25 cellular contexts compared by ENCODE assay signal in the genomic region with DNA sequence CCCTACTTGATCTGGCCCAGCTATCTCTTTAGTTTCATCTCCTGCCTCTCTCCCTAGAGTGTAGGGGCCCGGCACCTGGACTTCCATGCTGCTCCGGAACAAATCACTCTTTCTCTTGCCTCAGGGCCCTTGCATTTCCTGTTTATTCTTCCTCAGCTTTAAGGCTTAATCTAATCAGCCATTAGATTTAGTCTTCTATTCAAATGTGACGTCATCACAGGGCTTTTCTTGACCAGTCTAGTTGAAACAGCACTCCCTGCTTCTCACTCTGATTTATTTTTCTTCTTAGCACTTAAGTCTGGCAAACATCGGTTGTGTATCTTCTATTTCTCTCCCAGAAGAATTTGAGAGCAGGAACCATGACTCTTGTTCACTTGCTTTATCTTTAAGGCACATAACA.
DNase-seq lines count a peak whose midpoint lies in the region; ATAC-seq, FAIRE-seq and TF ChIP-seq lines count a peak whose summit lies in the region.
"Had no signal": no experiment of that assay in that cellular context is flagged by ENCODE, and none has a peak within 500 bp of the region (broad histone marks: within the 10 kb centered on the region; RNA-seq: fewer than 3 reads in every experiment).

No MANE protein-coding gene starts in this region.

- in situ Hi-C loops in HepG2 (cut with HindIII; ENCODE audit: extremely low pct_ligation_motif_present, low pct_unique_long_range_greater_than_20kb) = no loop called here
- in situ Hi-C loops in GM12878 (cut with MboI) = no loop called here
- in situ Hi-C loops in transverse colon (cut with MboI; ENCODE audit: low pct_ligation_motif_present in 1 of 4, low pct_unique_long_range_greater_than_20kb in 1 of 4, low sequenced_read_pairs in 3 of 4) = no loop called here

- H3K4me3 ChIP-seq in HepG2 (replicated peaks in 1 of 3; ENCODE audit: insufficient read depth in 1 of 3, low read depth in 2 of 3, low read length in 3 of 3) = no peak overlapping the region
- no peak overlapping the region for H3K4me3 ChIP-seq in right lobe of liver
- H3K4me3 ChIP-seq in GM12878 = no peak overlapping the region
- H3K4me3 ChIP-seq in mesenchymal stem cell (ENCODE audit: insufficient read depth in 1 of 2, low read depth in 1 of 2, low read length in 2 of 2) = no peak overlapping the region
- no peak overlapping the region for H3K4me3 ChIP-seq in transverse colon
- H3K4me3 ChIP-seq: adrenal gland, heart left ventricle, SJSA1, skin epidermis, tibial nerve had no signal

- no peak overlapping the region for H2BK15ac ChIP-seq in mesenchymal stem cell (ENCODE audit: low read depth, poor library complexity, severe bottlenecking)

- H4K20me1 ChIP-seq in HepG2 (ENCODE audit: insufficient read depth, low read length) = no peaks in the 10 kb centered on the region
- no peaks in the 10 kb centered on the region for H4K20me1 ChIP-seq in GM12878 (ENCODE audit: control insufficient read depth, insufficient read depth)

- H3K9me3 ChIP-seq in HepG2 (ENCODE audit: low read length) (peaks cover 6% of the 10 kb centered on the region), right lobe of liver (no peaks in the 10 kb centered on the region), GM12878 (replicated peaks; ENCODE audit: control insufficient read depth, insufficient read depth, low read length) (no peaks in the 10 kb centered on the region; the same call in 2 of the 3 replicates), mesenchymal stem cell (ENCODE audit: control insufficient read depth, low read length) (no peaks in the 10 kb centered on the region), transverse colon (no peaks in the 10 kb centered on the region)
- H3K9me3 ChIP-seq: adrenal gland, heart left ventricle, SJSA1, tibial nerve had no signal

- H3K4me2 ChIP-seq in HepG2 (ENCODE audit: low read depth, low read length) (no peak overlapping the region), GM12878 (ENCODE audit: control insufficient read depth, insufficient read depth) (no peak overlapping the region), mesenchymal stem cell (ENCODE audit: low read length, poor library complexity, severe bottlenecking) (no peak overlapping the region)
- H3K4me2 ChIP-seq: KMS-11 had no signal

- no peak overlapping the region for H4K91ac ChIP-seq in mesenchymal stem cell (ENCODE audit: low read length)

- H3K36me3 ChIP-seq in HepG2 (replicated peaks in 1 of 2; ENCODE audit: control insufficient read depth in 1 of 2, insufficient read depth in 2 of 2, low read length in 2 of 2) = no peaks in the 10 kb centered on the region
- no peaks in the 10 kb centered on the region for H3K36me3 ChIP-seq in right lobe of liver
- H3K36me3 ChIP-seq in GM12878 (ENCODE audit: control insufficient read depth in 2 of 2, insufficient read depth in 2 of 2, low read length in 1 of 2) = no peaks in the 10 kb centered on the region
- H3K36me3 ChIP-seq in mesenchymal stem cell (ENCODE audit: control insufficient read depth in 1 of 2, insufficient read depth in 2 of 2, low read depth in 1 of 2, low read length in 2 of 2) = no peaks in the 10 kb centered on the region
- no peaks in the 10 kb centered on the region for H3K36me3 ChIP-seq in transverse colon
- H3K36me3 ChIP-seq: adrenal gland, brain microvascular endothelial cell, heart left ventricle, SJSA1, tibial nerve had no signal

- RAD21 ChIA-PET in GM12878 (lab: Charles Lee; ENCODE audit: unreplicated experiment) = no interaction called here

- H2BK5ac ChIP-seq in mesenchymal stem cell (ENCODE audit: low read depth, low read length, poor library complexity, severe bottlenecking) = no peak overlapping the region

- H3K79me1 ChIP-seq in mesenchymal stem cell (replicated peaks; ENCODE audit: low read length, poor library complexity, severe bottlenecking) = no peaks in the 10 kb centered on the region

- H2BK120ac ChIP-seq in mesenchymal stem cell (ENCODE audit: low read depth, low read length) = no peak overlapping the region

- no peaks in the 10 kb centered on the region; a peak in 1 of 5 replicates for H3K27me3 ChIP-seq in HepG2 (ENCODE audit: control insufficient read depth in 1 of 2, insufficient read depth in 2 of 2, low read length in 2 of 2)
- H3K27me3 ChIP-seq in right lobe of liver = no peaks in the 10 kb centered on the region
- H3K27me3 ChIP-seq in GM12878 (replicated peaks in 1 of 2; ENCODE audit: control insufficient read depth in 2 of 2, insufficient read depth in 2 of 2, low read length in 1 of 2) = no peaks in the 10 kb centered on the region
- H3K27me3 ChIP-seq in mesenchymal stem cell (ENCODE audit: control insufficient read depth in 1 of 2, insufficient read depth in 1 of 2, low read length in 2 of 2) = no peaks in the 10 kb centered on the region
- no peaks in the 10 kb centered on the region for H3K27me3 ChIP-seq in transverse colon
- H3K27me3 ChIP-seq: adrenal gland, brain microvascular endothelial cell, heart left ventricle, SJSA1, tibial nerve had no signal

- H4K8ac ChIP-seq in mesenchymal stem cell (ENCODE audit: low read length) = peak overlapping the region; percentile 67

- no peak overlapping the region for H3K9ac ChIP-seq in HepG2 (ENCODE audit: insufficient read depth, low read depth, low read length)
- H3K9ac ChIP-seq in GM12878 (ENCODE audit: control insufficient read depth, insufficient read depth, low read length) = no peak overlapping the region
- no peak overlapping the region for H3K9ac ChIP-seq in mesenchymal stem cell (ENCODE audit: low read length)
- H3K9ac ChIP-seq: KMS-11 had no signal

- no peak overlapping the region for H2BK12ac ChIP-seq in mesenchymal stem cell (ENCODE audit: low read length in 2 of 2)

- SMC1A ChIA-PET in GM12878 (lab: Charles Lee; ENCODE audit: uncharacterized antibody, unreplicated experiment) = no interaction called here

- H3K4me1 ChIP-seq in HepG2 (ENCODE audit: insufficient read depth, low read length) (no peaks in the 10 kb centered on the region), right lobe of liver (no peaks in the 10 kb centered on the region), GM12878 (ENCODE audit: control insufficient read depth, insufficient read depth, low read length) (no peaks in the 10 kb centered on the region), mesenchymal stem cell (ENCODE audit: control insufficient read depth, insufficient read depth, low read depth, low read length) (peaks cover 4% of the 10 kb centered on the region), transverse colon (peaks cover 7 to 35% (median 13%) of the 10 kb centered on the region in 4 donors)
- H3K4me1 ChIP-seq: adrenal gland, heart left ventricle, SJSA1 had no signal

- no peak overlapping the region for H2AFZ ChIP-seq in HepG2 (ENCODE audit: low read length)
- no peak overlapping the region for H2AFZ ChIP-seq in GM12878 (ENCODE audit: control insufficient read depth, low read depth, low read length)
- no peak overlapping the region for H2AFZ ChIP-seq in mesenchymal stem cell (ENCODE audit: low read depth, low read length)

- TF ChIP-seq RAD21 in HepG2 (CRISPR knock-in tag; IDR thresholded peaks at IDR 0.05) (no peak), GM12878 (IDR thresholded peaks at IDR 0.05; ENCODE audit: insufficient read depth, low read depth, low read length) (no peak)

- DNase-seq in HepG2 (ENCODE audit: low spot score) = no peak
- no peak for DNase-seq in right lobe of liver
- DNase-seq in GM12878 (ENCODE audit: low read depth, low spot score) = no peak
- DNase-seq in mesenchymal stem cell = peak; percentile 71
- DNase-seq in transverse colon = no peak
- no peak for DNase-seq in NCI-H774 (lab: John Stamatoyannopoulos, UW)
- no peak for DNase-seq in SW 1271 (lab: John Stamatoyannopoulos, UW)
- no peak for DNase-seq in DMS 273 treated with DMSO at 0.1 percent for 48 hours (lab: John Stamatoyannopoulos, UW)
- DNase-seq: activated CD4-positive, alpha-beta T cell treated with anti-CD3 and anti-CD28 coated beads, Interleukin-2, amount 50 U/mL, for 48 hours; activated naive CD4-positive, alpha-beta T cell treated with Interleukin-2 at 50 U/mL for 16 hours; adrenal gland; brain microvascular endothelial cell; CD8-positive, alpha-beta memory T cell; foreskin fibroblast; heart left ventricle; HFFc6; NCI-H510A; stimulated activated naive CD8-positive, alpha-beta T cell treated with anti-CD3 and anti-CD28 coated beads, Interleukin-15, amount 100 ng/mL, for 72 hours had no signal

- H3K79me2 ChIP-seq in HepG2 (ENCODE audit: insufficient read depth, low read length) (no peaks in the 10 kb centered on the region), GM12878 (ENCODE audit: control insufficient read depth, insufficient read depth, low read length) (no peaks in the 10 kb centered on the region)

- intact Hi-C loops in HepG2 (cut with micrococcal nuclease; ENCODE audit: unreplicated experiment) (no loop called here), right lobe of liver (cut with DNase I) (no loop called here), GM12878 (cut with micrococcal nuclease; ENCODE audit: unreplicated experiment) (no loop called here), transverse colon (cut with DNase I; ENCODE audit: low total_unique reads) (no loop called here)

- no peak overlapping the region for H3K18ac ChIP-seq in mesenchymal stem cell (ENCODE audit: low read depth in 1 of 2, low read length in 2 of 2)

- FAIRE-seq in HepG2 (lab: Jason Lieb, UNC) = no peak
- FAIRE-seq in GM12878 (lab: Jason Lieb, UNC) = no peak
- FAIRE-seq: GM18507, RCC 7860 had no signal

- H3K23ac ChIP-seq in mesenchymal stem cell (ENCODE audit: low read length in 2 of 2) = no peak overlapping the region

- no peak for TF ChIP-seq CTCF in HepG2 (CRISPR knock-in tag; IDR thresholded peaks at IDR 0.05)
- no peak for TF ChIP-seq CTCF in right lobe of liver (IDR thresholded peaks at IDR 0.05)
- no peak for TF ChIP-seq CTCF in GM12878 (IDR thresholded peaks at IDR 0.05 in 2 of 3, conservative IDR thresholded peaks at IDR 0.05 in 1 of 3; ENCODE audit: control insufficient read depth in 2 of 3, extremely low read depth in 1 of 3, insufficient read depth in 1 of 3, low read depth in 3 of 3, low read length in 3 of 3)
- TF ChIP-seq CTCF in transverse colon (IDR thresholded peaks at IDR 0.05) = no peak

- ATAC-seq in HepG2 = no peak
- ATAC-seq in right lobe of liver = no peak
- no peak for ATAC-seq in GM12878
- ATAC-seq: activated CD4-positive, CD25-positive, alpha-beta regulatory T cell treated with anti-CD3 and anti-CD28 coated beads, Interleukin-2, amount 50 U/mL, for 24 hours; heart left ventricle; stimulated activated naive CD8-positive, alpha-beta T cell treated with anti-CD3 and anti-CD28 coated beads, Interleukin-15, amount 100 ng/mL, for 72 hours had no signal

- H2AK5ac ChIP-seq in mesenchymal stem cell (ENCODE audit: low read length, severe bottlenecking) = no peak overlapping the region

- CTCF ChIA-PET in HepG2 (lab: Yijun Ruan, JAX; ENCODE audit: low intra/inter-chr PET ratio, low total read pairs) (no interaction called here), GM12878 (lab: Yijun Ruan, JAX) (interaction anchor here (1.3 kb wide), 1 partner anchor 19 kb away, joined by 4 read pairs; no protein-coding TSS in a partner anchor)

- H3K14ac ChIP-seq in mesenchymal stem cell (ENCODE audit: low read length in 2 of 2) = no peak overlapping the region

- POLR2A ChIA-PET in HepG2 (lab: Yijun Ruan, JAX) (no interaction called here), GM12878 (lab: Charles Lee) (no interaction called here)

- TF ChIP-seq EP300 in HepG2 (IDR thresholded peaks at IDR 0.05; ENCODE audit: low read depth in 2 of 2, low read length in 2 of 2) (no peak), HepG2 (CRISPR knock-in tag; IDR thresholded peaks at IDR 0.05; ENCODE audit: borderline replicate concordance) (no peak), GM12878 (IDR thresholded peaks at IDR 0.05; ENCODE audit: borderline replicate concordance in 1 of 2, control insufficient read depth in 1 of 2, low read depth in 2 of 2, low read length in 2 of 2) (no peak), transverse colon (IDR thresholded peaks at IDR 0.05; ENCODE audit: low read depth) (no peak)

- no peak overlapping the region for H3K4ac ChIP-seq in mesenchymal stem cell (ENCODE audit: low read depth in 1 of 2, low read length in 2 of 2)

- TF ChIP-seq POLR2A in HepG2 (IDR thresholded peaks at IDR 0.05; ENCODE audit: insufficient read depth in 1 of 2, low read depth in 2 of 2, low read length in 2 of 2) (no peak), right lobe of liver (IDR thresholded peaks at IDR 0.05) (no peak), GM12878 (IDR thresholded peaks at IDR 0.05; ENCODE audit: low read depth, low read length) (no peak), transverse colon (IDR thresholded peaks at IDR 0.05) (no peak)

- no peak overlapping the region for H3K27ac ChIP-seq in HepG2 (ENCODE audit: extremely low read length, insufficient read depth, low read length)
- H3K27ac ChIP-seq in right lobe of liver = no peak overlapping the region
- no peak overlapping the region for H3K27ac ChIP-seq in GM12878 (ENCODE audit: control insufficient read depth, insufficient read depth)
- no peak overlapping the region for H3K27ac ChIP-seq in mesenchymal stem cell (ENCODE audit: low read length, poor library complexity, severe bottlenecking)
- peak overlapping the region; percentile 70 to 81 (median 78) for H3K27ac ChIP-seq in transverse colon
- H3K27ac ChIP-seq: adrenal gland, brain microvascular endothelial cell, heart left ventricle, KMS-11, SJSA1, skin epidermis had no signal

- WGBS in HepG2 (ENCODE audit: low lambda C conversion rate) = 31% methylated on average over 4 of the region's 4 CpGs
- 51% methylated on average over 4 of the region's 4 CpGs for WGBS in right lobe of liver (ENCODE audit: insufficient coverage, low coverage, low lambda C conversion rate, missing lambda C conversion rate)
- 23% methylated on average over 4 of the region's 4 CpGs for WGBS in GM12878 (ENCODE audit: insufficient coverage, insufficient replicate concordance, low lambda C conversion rate, missing lambda C conversion rate)
- WGBS in mesenchymal stem cell = 11% methylated on average over 4 of the region's 4 CpGs
- 54 to 67% methylated on average over 4 of the region's 4 CpGs for WGBS in transverse colon (ENCODE audit: low coverage in 1 of 2), 2 donors

- no TSS peak for BruUV-seq in HepG2 (replicated peaks; lab: Mats Ljungman, UMichigan)
- no TSS peak for BruUV-seq in GM12878 (replicated peaks; lab: Mats Ljungman, UMichigan)

Comparison
In these comparisons a context has a peak if more than half of its experiments do, and no peak if none do; other contexts are left out.
1. H3K27ac ChIP-seq: peak in transverse colon (4 of 4); none in HepG2 (single experiment), right lobe of liver (0 of 3), GM12878 (single experiment) and mesenchymal stem cell (single experiment).